In the genomic region with DNA sequence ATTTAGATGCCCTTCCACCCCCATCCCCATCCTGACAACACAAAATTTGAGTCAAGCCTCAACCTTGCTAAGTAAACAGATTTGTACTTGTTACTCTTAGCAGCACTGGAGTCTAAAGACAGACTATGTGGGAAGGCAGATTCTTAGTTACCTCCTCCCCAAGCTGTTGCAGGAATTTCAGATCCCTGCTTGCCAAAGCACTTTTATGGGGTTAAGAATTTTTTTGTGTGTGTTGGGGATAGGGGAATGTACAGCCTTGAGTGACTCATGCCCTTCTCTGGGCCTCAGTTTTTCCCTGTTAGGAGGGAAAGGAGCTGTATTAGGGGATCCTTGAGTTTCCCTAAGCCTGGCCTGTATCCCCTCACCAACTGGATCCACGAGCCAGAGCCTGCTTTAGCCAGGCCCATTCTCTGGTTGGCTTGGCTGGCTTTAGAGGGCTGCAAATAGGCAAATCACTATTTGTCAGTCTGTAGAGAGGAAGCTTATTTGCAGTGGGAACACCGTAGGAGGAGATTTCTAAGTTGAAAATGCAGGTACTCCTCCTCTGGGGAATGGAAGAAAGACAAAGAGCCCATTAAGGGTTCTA, we compare ENCODE assay signal across 13 cellular contexts. TPM values are rescaled to one million over a fixed set of nuclear protein-coding genes. Genes with fewer than 3 reads are reported as not detected.
A peak's percentile ranks its signal among the peaks of the same experiment; 100 is the strongest.
DNase-seq lines count a peak whose midpoint lies in the region; ATAC-seq and TF ChIP-seq lines count a peak whose summit lies in the region.
"Had no signal": no experiment of that assay in that cellular context is flagged by ENCODE, and none has a peak within 500 bp of the region (broad histone marks: within the 10 kb centered on the region; RNA-seq: fewer than 3 reads in every experiment).

No MANE protein-coding gene starts in this region.

- H3K9ac ChIP-seq in muscle layer of colon (ENCODE audit: low read length) = no peak overlapping the region

- no peak overlapping the region for H3K4me3 ChIP-seq in fibroblast of mammary gland (ENCODE audit: control insufficient read depth, low read depth, low read length)
- H3K4me3 ChIP-seq in muscle layer of colon (ENCODE audit: low read depth in 1 of 2, low read length in 2 of 2) = no peak overlapping the region

- H3K4me1 ChIP-seq in muscle layer of colon (ENCODE audit: insufficient read depth, low read length) = peaks cover 26% of the 10 kb centered on the region

- H3K27ac ChIP-seq in muscle layer of colon (ENCODE audit: low read depth, low read length) = peak overlapping the region; percentile 12

- TF ChIP-seq CTCF in fibroblast of mammary gland (conservative IDR thresholded peaks at IDR 0.05; ENCODE audit: control insufficient read depth, insufficient read depth, low read depth, low read length) = no peak

- H3K27me3 ChIP-seq in muscle layer of colon (ENCODE audit: control insufficient read depth in 1 of 2, insufficient read depth in 2 of 2, low read length in 2 of 2) = no peaks in the 10 kb centered on the region

- peak; percentile 81 for DNase-seq in AG20443 (ENCODE audit: low spot score)
- DNase-seq in RPMI7951 (ENCODE audit: low read depth) = peak; percentile 36
- DNase-seq in fibroblast of mammary gland (ENCODE audit: low read depth) = peak; percentile 75
- DNase-seq in Kasumi-1 (lab: John Stamatoyannopoulos, UW) = no peak
- DNase-seq in NCI-H146 treated with DMSO at 0.1 percent for 48 hours (lab: John Stamatoyannopoulos, UW; ENCODE audit: unreplicated experiment) = no peak
- DNase-seq in SK-N-DZ (ENCODE audit: low spot score) = no peak
- DNase-seq: activated CD8-positive, alpha-beta memory T cell treated with anti-CD3 and anti-CD28 coated beads, Interleukin-2, amount 50 U/mL, for 4 hours; CD8-positive, alpha-beta memory T cell; naive B cell; stimulated activated CD4-positive, alpha-beta T cell treated with anti-CD3 and anti-CD28 coated beads, Interleukin-15, amount 100 ng/mL, for 24 hours had no signal

- no peaks in the 10 kb centered on the region for H3K9me3 ChIP-seq in muscle layer of colon (ENCODE audit: low read length)

- ATAC-seq in GM21723 (IDR thresholded peaks at IDR 0.05; ENCODE audit: unreplicated experiment) = no peak

- no peaks in the 10 kb centered on the region for H3K36me3 ChIP-seq in muscle layer of colon (ENCODE audit: insufficient read depth, low read length)

RNA-seq across cellular contexts. Expression of a gene that starts 27.7 kb away (rescaled TPM):
- not detected in 2 replicates for total RNA-seq in RPMI7951 (2014; rRNA removed; shearing (Covaris generic))
- not detected in 2 replicates for polyA plus RNA-seq in SK-N-DZ (2014; cell fraction: cytosol; rRNA removed)
- not detected in 2 replicates for polyA plus RNA-seq in SK-N-DZ (2014; cell fraction: nucleus; rRNA removed)
- total RNA-seq: CD8-positive, alpha-beta memory T cell; T-helper 2 cell treated with Interferon-gamma antibody and Interleukin-4, amounts not matched to agents 100 ng/mL and 5 ng/mL, for 36 hours had no signal
- polyA plus RNA-seq: CD8-positive, alpha-beta memory T cell had no signal

RNA-seq across cellular contexts. Expression of a gene that starts 28.9 kb away (rescaled TPM):
- total RNA-seq in RPMI7951 (2014; rRNA removed; shearing (Covaris generic)) = not detected in 2 replicates
- not detected in 2 replicates for polyA plus RNA-seq in SK-N-DZ (2014; cell fraction: cytosol; rRNA removed)
- polyA plus RNA-seq in SK-N-DZ (2014; cell fraction: nucleus; rRNA removed) = not detected in 2 replicates
- total RNA-seq: CD8-positive, alpha-beta memory T cell; T-helper 2 cell treated with Interferon-gamma antibody and Interleukin-4, amounts not matched to agents 100 ng/mL and 5 ng/mL, for 36 hours had no signal
- polyA plus RNA-seq: CD8-positive, alpha-beta memory T cell had no signal

Comparison
In these comparisons a context has a peak if more than half of its experiments do, and no peak if none do; other contexts are left out.
1. DNase-seq: peak in AG20443 (single experiment), RPMI7951 (single experiment) and fibroblast of mammary gland (single experiment); none in Kasumi-1 (0 of 2), NCI-H146 treated with DMSO at 0.1 percent for 48 hours (single experiment) and SK-N-DZ (single experiment).